Comparison of ENCODE assay signal across 9 cellular contexts in genomic region chrX:37746268-37746931, GRCh38. TPM values are rescaled to one million over a fixed set of nuclear protein-coding genes. Genes with fewer than 3 reads are reported as not detected.
DNase-seq lines count a peak whose midpoint lies in the region; ATAC-seq lines count a peak whose summit lies in the region.
"Had no signal": no experiment of that assay in that cellular context is flagged by ENCODE, and none has a peak within 500 bp of the region (broad histone marks: within the 10 kb centered on the region; RNA-seq: fewer than 3 reads in every experiment).

No MANE protein-coding gene starts in this region.

- peak; percentile 14 to 22 for DNase-seq in stimulated activated CD4-positive, alpha-beta T cell treated with anti-CD3 and anti-CD28 coated beads, Interleukin-15, amount 100 ng/mL, for 48 hours (ENCODE audit: low read depth in 2 of 2)
- no peak for DNase-seq in stimulated activated CD4-positive, alpha-beta T cell treated with anti-CD3 and anti-CD28 coated beads, Interleukin-4, amount 100 ng/mL, for 4 hours
- DNase-seq in SKM-1 treated with dmso at 0.1 percent for 144 hours (lab: John Stamatoyannopoulos, UW; ENCODE audit: unreplicated experiment) (peak; percentile 86), renal cortical epithelial cell (ENCODE audit: low read depth) (peak; percentile 63), RPMI8226 (no peak), DMS 273 treated with DMSO at 0.1 percent for 48 hours (lab: John Stamatoyannopoulos, UW) (no peak), SHP77 treated with DMSO at 0.1 percent for 48 hours (lab: John Stamatoyannopoulos, UW) (no peak)

- ATAC-seq in HG03045 (IDR thresholded peaks at IDR 0.05; ENCODE audit: unreplicated experiment) = peak; percentile 92

RNA-seq across cellular contexts. Expression of gene CYBB, which starts 33.5 kb away (rescaled TPM):
- total RNA-seq in renal cortical epithelial cell = 0.15 and 0.17 TPM in 2 replicates
- total RNA-seq: activated CD8-positive, alpha-beta memory T cell treated with anti-CD3 and anti-CD28 coated beads for 36 hours had no signal

Comparison
In these comparisons a context has a peak if more than half of its experiments do, and no peak if none do; other contexts are left out.
1. DNase-seq: peak in stimulated activated CD4-positive, alpha-beta T cell treated with anti-CD3 and anti-CD28 coated beads, Interleukin-15, amount 100 ng/mL, for 48 hours (2 of 2), SKM-1 treated with dmso at 0.1 percent for 144 hours (single experiment) and renal cortical epithelial cell (single experiment); none in stimulated activated CD4-positive, alpha-beta T cell treated with anti-CD3 and anti-CD28 coated beads, Interleukin-4, amount 100 ng/mL, for 4 hours (0 of 2), RPMI8226 (single experiment), DMS 273 treated with DMSO at 0.1 percent for 48 hours (single experiment) and SHP77 treated with DMSO at 0.1 percent for 48 hours (single experiment).